8 cellular contexts compared by ENCODE assay signal in the genomic region with DNA sequence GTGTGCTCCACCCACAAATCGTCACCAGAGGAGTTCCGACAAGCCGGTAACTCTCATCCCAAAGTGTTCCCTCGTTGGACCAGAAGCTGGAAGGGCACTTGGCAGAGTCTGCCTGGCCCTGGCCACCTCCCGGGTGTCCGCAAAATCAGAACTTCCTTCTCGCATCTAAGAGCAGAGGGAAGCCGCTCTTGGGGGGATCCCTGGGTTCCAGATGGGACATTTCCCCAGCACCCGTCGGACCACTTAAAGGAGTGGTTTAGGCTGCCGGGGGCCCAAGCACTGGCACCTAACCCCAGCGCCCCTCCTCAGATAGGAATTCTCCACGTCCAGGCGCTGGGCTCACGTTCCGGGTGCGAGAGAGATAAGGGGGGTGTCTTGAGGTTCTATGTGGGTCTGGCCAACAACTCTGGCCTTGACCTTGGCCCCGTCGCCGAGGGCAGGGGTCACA. TPM values are rescaled to one million over a fixed set of nuclear protein-coding genes. Genes with fewer than 3 reads are reported as not detected.
DNase-seq lines count a peak whose midpoint lies in the region; ATAC-seq and TF ChIP-seq lines count a peak whose summit lies in the region.

No MANE protein-coding gene starts in this region.

- H3K4me3 ChIP-seq in GM12864 (ENCODE audit: low read depth, low read length) (peak overlapping the region; percentile 88), NB4 (ENCODE audit: low read depth, low read length) (peak overlapping the region; percentile 89), ectodermal cell (ENCODE audit: insufficient read depth, low read depth, low read length) (peak overlapping the region; percentile 73), neuron (ENCODE audit: low read length) (peak overlapping the region; percentile 55)

- peaks cover 11% of the 10 kb centered on the region for H3K4me1 ChIP-seq in ectodermal cell (ENCODE audit: control insufficient read depth, insufficient read depth, low read length)
- peaks cover 20% of the 10 kb centered on the region for H3K4me1 ChIP-seq in neuron (ENCODE audit: insufficient read depth, low read length)

- H3K27me3 ChIP-seq in ectodermal cell (ENCODE audit: control insufficient read depth, insufficient read depth, low read length, poor library complexity, severe bottlenecking) (no peaks in the 10 kb centered on the region), neuron (ENCODE audit: insufficient read depth, low read length) (no peaks in the 10 kb centered on the region)

- H3K27ac ChIP-seq in ectodermal cell (ENCODE audit: insufficient read depth, low read depth, low read length, poor library complexity, severe bottlenecking) = peak overlapping the region; percentile 28

- TF ChIP-seq CTCF in GM12864 (IDR thresholded peaks at IDR 0.05; ENCODE audit: low read depth, low read length, missing control alignments) = no peak
- TF ChIP-seq CTCF in NB4 (IDR thresholded peaks at IDR 0.05; ENCODE audit: low read depth, low read length) = no peak

- 66 to 67% methylated on average over 20 of the region's 20 CpGs for WGBS in ectodermal cell, 2 experiments

- H3K9me3 ChIP-seq in ectodermal cell (ENCODE audit: control insufficient read depth, low read length) = no peaks in the 10 kb centered on the region
- peaks cover 3% of the 10 kb centered on the region for H3K9me3 ChIP-seq in neuron (ENCODE audit: low read length)

- ATAC-seq in GM19452 (IDR thresholded peaks at IDR 0.05; ENCODE audit: unreplicated experiment) (no peak), HG02623 (IDR thresholded peaks at IDR 0.05; ENCODE audit: unreplicated experiment) (no peak)

- TF ChIP-seq POLR2A in NB4 (IDR thresholded peaks at IDR 0.05; ENCODE audit: extremely low read depth, insufficient read length) = no peak

- no peak overlapping the region for H2AFZ ChIP-seq in neuron (ENCODE audit: low read depth, low read length)

- no peaks in the 10 kb centered on the region for H3K36me3 ChIP-seq in ectodermal cell (ENCODE audit: control insufficient read depth, insufficient read depth, low read length)
- peaks cover 2% of the 10 kb centered on the region for H3K36me3 ChIP-seq in neuron (ENCODE audit: insufficient read depth, low read length)

- no peak for DNase-seq in GM12864 (ENCODE audit: low read depth)
- DNase-seq in NB4 (ENCODE audit: low read depth) = no peak
- no peak for DNase-seq in NCI-H748 (lab: John Stamatoyannopoulos, UW; ENCODE audit: unreplicated experiment)
- DNase-seq in pons (ENCODE audit: low spot score) = no peak

RNA-seq across cellular contexts. Expression of gene MAP2K7, which starts 0.9 kb away (rescaled TPM):
- 46.1 TPM for polyA plus RNA-seq in ectodermal cell (2013, experiment 1 of 4)
- polyA plus RNA-seq in ectodermal cell (2013, experiment 2 of 4) = 46.7 TPM
- 33.4 TPM for polyA plus RNA-seq in ectodermal cell (2013, experiment 3 of 4)
- polyA plus RNA-seq in ectodermal cell (2013, experiment 4 of 4) = 36.9 TPM

RNA-seq across cellular contexts. Expression of gene TGFBR3L, which starts 11.8 kb away (rescaled TPM):
- polyA plus RNA-seq in ectodermal cell (2013, experiment 1 of 4) = 0.80 TPM
- not detected for polyA plus RNA-seq in ectodermal cell (2013, experiment 2 of 4)
- polyA plus RNA-seq in ectodermal cell (2013, experiment 3 of 4) = 1.2 TPM
- polyA plus RNA-seq in ectodermal cell (2013, experiment 4 of 4) = 1.4 TPM

RNA-seq across cellular contexts. Expression of gene LRRC8E, which starts 14.5 kb away (rescaled TPM):
- polyA plus RNA-seq in ectodermal cell (2013, experiment 1 of 4) = 0.31 TPM
- polyA plus RNA-seq in ectodermal cell (2013, experiment 2 of 4) = 0.21 TPM
- polyA plus RNA-seq in ectodermal cell (2013, experiment 3 of 4) = 0.37 TPM
- polyA plus RNA-seq in ectodermal cell (2013, experiment 4 of 4) = 0.16 TPM

RNA-seq across cellular contexts. Expression of gene SNAPC2, which starts 17.3 kb away (rescaled TPM):
- 23.6 TPM for polyA plus RNA-seq in ectodermal cell (2013, experiment 1 of 4)
- 20.4 TPM for polyA plus RNA-seq in ectodermal cell (2013, experiment 2 of 4)
- 26.5 TPM for polyA plus RNA-seq in ectodermal cell (2013, experiment 3 of 4)
- polyA plus RNA-seq in ectodermal cell (2013, experiment 4 of 4) = 30.2 TPM

RNA-seq across cellular contexts. Expression of gene CTXN1, which starts 23.1 kb away (rescaled TPM):
- 86.5 TPM for polyA plus RNA-seq in ectodermal cell (2013, experiment 1 of 4)
- polyA plus RNA-seq in ectodermal cell (2013, experiment 2 of 4) = 78.2 TPM
- 110 TPM for polyA plus RNA-seq in ectodermal cell (2013, experiment 3 of 4)
- 117 TPM for polyA plus RNA-seq in ectodermal cell (2013, experiment 4 of 4)
